1 cellular context compared by ENCODE assay signal in genomic region chr3:29503969-29504368, GRCh38.
TF ChIP-seq lines count a peak whose summit lies in the region.

No MANE protein-coding gene starts in this region.

TF ChIP-seq in IMR-90, 13 proteins besides CTCF, POLR2A, EP300 and RAD21 (continued from another document):
- TF ChIP-seq ELK1 (IDR thresholded peaks at IDR 0.05; ENCODE audit: borderline replicate concordance, low read depth, low read length) (no peak), FOS (IDR thresholded peaks at IDR 0.05; ENCODE audit: low read depth, low read length) (no peak), NFE2L2 (IDR thresholded peaks at IDR 0.05; ENCODE audit: low read depth, low read length) (no peak), SMC3 (IDR thresholded peaks at IDR 0.05; ENCODE audit: low read depth, low read length) (no peak), MAZ (IDR thresholded peaks at IDR 0.05; ENCODE audit: borderline replicate concordance, low read depth, low read length) (no peak), MXI1 (IDR thresholded peaks at IDR 0.05; ENCODE audit: borderline replicate concordance, low read depth, low read length) (no peak), CHD1 (IDR thresholded peaks at IDR 0.05; ENCODE audit: low read depth, low read length) (no peak), RCOR1 (IDR thresholded peaks at IDR 0.05; ENCODE audit: insufficient replicate concordance, low read length) (no peak), BHLHE40 (IDR thresholded peaks at IDR 0.05; ENCODE audit: low read depth, low read length) (no peak), CEBPB (IDR thresholded peaks at IDR 0.05; ENCODE audit: low read depth, low read length) (no peak), USF2 (IDR thresholded peaks at IDR 0.05; ENCODE audit: low read depth, low read length) (no peak), MAFK (IDR thresholded peaks at IDR 0.05; ENCODE audit: low read depth, low read length) (no peak)
